Comparison of ENCODE assay signal across 12 cellular contexts in genomic region chr5:124923131-124923530, GRCh38.
A peak's percentile ranks its signal among the peaks of the same experiment; 100 is the strongest.
DNase-seq lines count a peak whose midpoint lies in the region; ATAC-seq and TF ChIP-seq lines count a peak whose summit lies in the region.
"Had no signal": no experiment of that assay in that cellular context is flagged by ENCODE, and none has a peak within 500 bp of the region (broad histone marks: within the 10 kb centered on the region; RNA-seq: fewer than 3 reads in every experiment).

No MANE protein-coding gene starts in this region.

- H3K79me2 ChIP-seq in OCI-LY7 (ENCODE audit: insufficient read depth, low read depth, low read length), result no peaks in the 10 kb centered on the region

- H3K36me3 ChIP-seq in OCI-LY7 (ENCODE audit: insufficient read depth, low read length), result no peaks in the 10 kb centered on the region
- H3K36me3 ChIP-seq: neutrophil had no signal

- no peaks in the 10 kb centered on the region for H3K9me2 ChIP-seq in OCI-LY7 (ENCODE audit: insufficient read depth, low read length)

- POLR2A ChIA-PET in OCI-LY7 (lab: Charles Lee), result interaction anchor here (0.6 to 1.7 kb wide), 8 partner anchors 10 to 376 kb away, joined by 3 to 8 read pairs (median 3); no protein-coding TSS in a partner anchor

- BruUV-seq in OCI-LY7 (replicated peaks; lab: Mats Ljungman, UMichigan), result no TSS peak

- H3K4me2 ChIP-seq in OCI-LY7 (ENCODE audit: low read length), result peak overlapping the region; percentile 98

- peak overlapping the region; percentile 92 for H2AFZ ChIP-seq in OCI-LY7 (ENCODE audit: low read length)

- CTCF ChIA-PET in OCI-LY7 (lab: Charles Lee; ENCODE audit: unreplicated experiment), result interaction anchor here (0.9 kb wide), 1 partner anchor 11 kb away, joined by 3 read pairs; no protein-coding TSS in a partner anchor
- CTCF ChIA-PET in activated naive CD4-positive, alpha-beta T cell treated with anti-CD3 and anti-CD28 coated beads for 36 hours (lab: Charles Lee), result no interaction called here

- H3K27me3 Mint-ChIP-seq in natural killer cell (ENCODE audit: low read depth in 2 of 2), result no peaks in the 10 kb centered on the region
- H3K27me3 Mint-ChIP-seq in natural killer cell treated with Interleukin-12 subunit alpha and Interleukin-12 subunit beta and Interleukin-15 and Interleukin-18, amount 100 ng/mL, for 72 hours, result no peaks in the 10 kb centered on the region
- peaks cover 1% of the 10 kb centered on the region for H3K27me3 Mint-ChIP-seq in activated naive CD4-positive, alpha-beta T cell treated with anti-CD3 and anti-CD28 coated beads for 36 hours (ENCODE audit: low read depth)
- no peaks in the 10 kb centered on the region for H3K27me3 Mint-ChIP-seq in activated naive CD8-positive, alpha-beta T cell treated with anti-CD3 and anti-CD28 coated beads, Interleukin-2, amount 50 U/mL, for 24 hours
- H3K27me3 Mint-ChIP-seq: CD4-positive, alpha-beta memory T cell; stimulated activated memory B cell treated with anti-CD40 and anti-IgM and Interleukin-4, amounts not matched to agents 10 μg/mL and 1 μg/mL and 100 μg/mL, for 72 hours had no signal

- H4K20me1 ChIP-seq in OCI-LY7 (ENCODE audit: insufficient read depth, low read length), result no peaks in the 10 kb centered on the region

- TF ChIP-seq CTCF in natural killer cell (IDR thresholded peaks at IDR 0.05) (no peak), OCI-LY7 (conservative IDR thresholded peaks at IDR 0.05; ENCODE audit: low read length) (no peak)

- DNase-seq in natural killer cell, result no peak
- DNase-seq in natural killer cell treated with Interleukin-12 subunit alpha and Interleukin-12 subunit beta and Interleukin-15 and Interleukin-18, amount 100 ng/mL, for 72 hours (ENCODE audit: low spot score), result no peak
- peak; percentile 38 for DNase-seq in OCI-LY7 (ENCODE audit: low spot score)
- DNase-seq in left ventricle myocardium superior, result no peak
- DNase-seq in SK-N-DZ (ENCODE audit: low spot score), result no peak
- DNase-seq in activated naive CD4-positive, alpha-beta T cell treated with anti-CD3 and anti-CD28 coated beads for 36 hours, result no peak
- no peak for DNase-seq in activated naive CD8-positive, alpha-beta T cell treated with anti-CD3 and anti-CD28 coated beads, Interleukin-2, amount 50 U/mL, for 24 hours
- no peak for DNase-seq in T1000 (lab: John Stamatoyannopoulos, UW)
- DNase-seq: activated CD4-positive, alpha-beta T cell treated with anti-CD3 and anti-CD28 coated beads, Interleukin-2, amount 50 U/mL, for 1 hour; CD4-positive, alpha-beta memory T cell had no signal

- no peaks in the 10 kb centered on the region for H3K4me1 Mint-ChIP-seq in natural killer cell
- H3K4me1 Mint-ChIP-seq in natural killer cell treated with Interleukin-12 subunit alpha and Interleukin-12 subunit beta and Interleukin-15 and Interleukin-18, amount 100 ng/mL, for 72 hours (ENCODE audit: low read depth in 2 of 2), result peaks cover 0 to 5% of the 10 kb centered on the region in 2 donors
- H3K4me1 Mint-ChIP-seq in activated naive CD4-positive, alpha-beta T cell treated with anti-CD3 and anti-CD28 coated beads for 36 hours (ENCODE audit: low read depth), result no peaks in the 10 kb centered on the region
- no peaks in the 10 kb centered on the region for H3K4me1 Mint-ChIP-seq in activated naive CD8-positive, alpha-beta T cell treated with anti-CD3 and anti-CD28 coated beads, Interleukin-2, amount 50 U/mL, for 24 hours
- H3K4me1 Mint-ChIP-seq: CD4-positive, alpha-beta memory T cell had no signal

- no peak overlapping the region for H3K4me3 Mint-ChIP-seq in natural killer cell
- H3K4me3 Mint-ChIP-seq in natural killer cell treated with Interleukin-12 subunit alpha and Interleukin-12 subunit beta and Interleukin-15 and Interleukin-18, amount 100 ng/mL, for 72 hours, result no peak overlapping the region
- H3K4me3 Mint-ChIP-seq in activated naive CD4-positive, alpha-beta T cell treated with anti-CD3 and anti-CD28 coated beads for 36 hours, result no peak overlapping the region
- H3K4me3 Mint-ChIP-seq in activated naive CD8-positive, alpha-beta T cell treated with anti-CD3 and anti-CD28 coated beads, Interleukin-2, amount 50 U/mL, for 24 hours, result no peak overlapping the region
- H3K4me3 Mint-ChIP-seq: CD4-positive, alpha-beta memory T cell; stimulated activated memory B cell treated with anti-CD40 and anti-IgM and Interleukin-4, amounts not matched to agents 10 μg/mL and 1 μg/mL and 100 μg/mL, for 72 hours had no signal

- H3K9me3 Mint-ChIP-seq in natural killer cell, result no peaks in the 10 kb centered on the region
- H3K9me3 Mint-ChIP-seq in natural killer cell treated with Interleukin-12 subunit alpha and Interleukin-12 subunit beta and Interleukin-15 and Interleukin-18, amount 100 ng/mL, for 72 hours, result peaks cover 4% of the 10 kb centered on the region
- no peaks in the 10 kb centered on the region for H3K9me3 Mint-ChIP-seq in activated naive CD4-positive, alpha-beta T cell treated with anti-CD3 and anti-CD28 coated beads for 36 hours
- H3K9me3 Mint-ChIP-seq in activated naive CD8-positive, alpha-beta T cell treated with anti-CD3 and anti-CD28 coated beads, Interleukin-2, amount 50 U/mL, for 24 hours, result no peaks in the 10 kb centered on the region

- intact Hi-C loops in natural killer cell (cut with micrococcal nuclease), result no loop called here
- intact Hi-C loops in OCI-LY7 (cut with micrococcal nuclease; ENCODE audit: unreplicated experiment), result no loop called here
- intact Hi-C loops in left ventricle myocardium superior (cut with micrococcal nuclease), result no loop called here
- intact Hi-C loops in activated naive CD4-positive, alpha-beta T cell treated with anti-CD3 and anti-CD28 coated beads for 36 hours (cut with micrococcal nuclease), result no loop called here

- H3K4me1 ChIP-seq in OCI-LY7 (ENCODE audit: insufficient read depth, low read length, poor library complexity, severe bottlenecking), result peaks cover 56% of the 10 kb centered on the region

- H3K9me3 ChIP-seq in OCI-LY7 (ENCODE audit: low read length), result no peaks in the 10 kb centered on the region
- H3K9me3 ChIP-seq: neutrophil had no signal

- H3K27ac Mint-ChIP-seq in natural killer cell, result no peak overlapping the region
- no peak overlapping the region for H3K27ac Mint-ChIP-seq in natural killer cell treated with Interleukin-12 subunit alpha and Interleukin-12 subunit beta and Interleukin-15 and Interleukin-18, amount 100 ng/mL, for 72 hours
- no peak overlapping the region for H3K27ac Mint-ChIP-seq in activated naive CD4-positive, alpha-beta T cell treated with anti-CD3 and anti-CD28 coated beads for 36 hours
- no peak overlapping the region for H3K27ac Mint-ChIP-seq in activated naive CD8-positive, alpha-beta T cell treated with anti-CD3 and anti-CD28 coated beads, Interleukin-2, amount 50 U/mL, for 24 hours
- H3K27ac Mint-ChIP-seq: CD4-positive, alpha-beta memory T cell; stimulated activated memory B cell treated with anti-CD40 and anti-IgM and Interleukin-4, amounts not matched to agents 10 μg/mL and 1 μg/mL and 100 μg/mL, for 72 hours had no signal

- H3K36me3 Mint-ChIP-seq in natural killer cell, result no peaks in the 10 kb centered on the region
- no peaks in the 10 kb centered on the region for H3K36me3 Mint-ChIP-seq in natural killer cell treated with Interleukin-12 subunit alpha and Interleukin-12 subunit beta and Interleukin-15 and Interleukin-18, amount 100 ng/mL, for 72 hours
- no peaks in the 10 kb centered on the region for H3K36me3 Mint-ChIP-seq in activated naive CD4-positive, alpha-beta T cell treated with anti-CD3 and anti-CD28 coated beads for 36 hours (ENCODE audit: low read depth)
- no peaks in the 10 kb centered on the region for H3K36me3 Mint-ChIP-seq in activated naive CD8-positive, alpha-beta T cell treated with anti-CD3 and anti-CD28 coated beads, Interleukin-2, amount 50 U/mL, for 24 hours (ENCODE audit: low read depth)
- H3K36me3 Mint-ChIP-seq: CD4-positive, alpha-beta memory T cell; stimulated activated memory B cell treated with anti-CD40 and anti-IgM and Interleukin-4, amounts not matched to agents 10 μg/mL and 1 μg/mL and 100 μg/mL, for 72 hours had no signal

- no peak overlapping the region for H3K4me3 ChIP-seq in OCI-LY7 (ENCODE audit: low read depth, low read length, poor library complexity, severe bottlenecking)

- peak; percentile 42 to 53 (median 50) for ATAC-seq in natural killer cell
- no peak for ATAC-seq in natural killer cell treated with Interleukin-12 subunit alpha and Interleukin-12 subunit beta and Interleukin-15 and Interleukin-18, amount 100 ng/mL, for 72 hours
- peak; percentile 65 for ATAC-seq in left ventricle myocardium superior
- no peak for ATAC-seq in activated naive CD8-positive, alpha-beta T cell treated with anti-CD3 and anti-CD28 coated beads, Interleukin-2, amount 50 U/mL, for 24 hours
- ATAC-seq: stimulated activated memory B cell treated with anti-CD40 and anti-IgM and Interleukin-4, amounts not matched to agents 10 μg/mL and 1 μg/mL and 100 μg/mL, for 72 hours had no signal

- H3K27ac ChIP-seq in OCI-LY7 (ENCODE audit: low read depth, low read length, poor library complexity, severe bottlenecking), result peak overlapping the region; percentile 88
- H3K27ac ChIP-seq: neutrophil had no signal

Comparison
In these comparisons a context has a peak if more than half of its experiments do, and no peak if none do; other contexts are left out.
1. ATAC-seq: peak in natural killer cell (3 of 3) and left ventricle myocardium superior (single experiment); none in natural killer cell treated with Interleukin-12 subunit alpha and Interleukin-12 subunit beta and Interleukin-15 and Interleukin-18, amount 100 ng/mL, for 72 hours (0 of 2) and activated naive CD8-positive, alpha-beta T cell treated with anti-CD3 and anti-CD28 coated beads, Interleukin-2, amount 50 U/mL, for 24 hours (single experiment).